ENCODE assay signal across 7 cellular contexts in the genomic region with DNA sequence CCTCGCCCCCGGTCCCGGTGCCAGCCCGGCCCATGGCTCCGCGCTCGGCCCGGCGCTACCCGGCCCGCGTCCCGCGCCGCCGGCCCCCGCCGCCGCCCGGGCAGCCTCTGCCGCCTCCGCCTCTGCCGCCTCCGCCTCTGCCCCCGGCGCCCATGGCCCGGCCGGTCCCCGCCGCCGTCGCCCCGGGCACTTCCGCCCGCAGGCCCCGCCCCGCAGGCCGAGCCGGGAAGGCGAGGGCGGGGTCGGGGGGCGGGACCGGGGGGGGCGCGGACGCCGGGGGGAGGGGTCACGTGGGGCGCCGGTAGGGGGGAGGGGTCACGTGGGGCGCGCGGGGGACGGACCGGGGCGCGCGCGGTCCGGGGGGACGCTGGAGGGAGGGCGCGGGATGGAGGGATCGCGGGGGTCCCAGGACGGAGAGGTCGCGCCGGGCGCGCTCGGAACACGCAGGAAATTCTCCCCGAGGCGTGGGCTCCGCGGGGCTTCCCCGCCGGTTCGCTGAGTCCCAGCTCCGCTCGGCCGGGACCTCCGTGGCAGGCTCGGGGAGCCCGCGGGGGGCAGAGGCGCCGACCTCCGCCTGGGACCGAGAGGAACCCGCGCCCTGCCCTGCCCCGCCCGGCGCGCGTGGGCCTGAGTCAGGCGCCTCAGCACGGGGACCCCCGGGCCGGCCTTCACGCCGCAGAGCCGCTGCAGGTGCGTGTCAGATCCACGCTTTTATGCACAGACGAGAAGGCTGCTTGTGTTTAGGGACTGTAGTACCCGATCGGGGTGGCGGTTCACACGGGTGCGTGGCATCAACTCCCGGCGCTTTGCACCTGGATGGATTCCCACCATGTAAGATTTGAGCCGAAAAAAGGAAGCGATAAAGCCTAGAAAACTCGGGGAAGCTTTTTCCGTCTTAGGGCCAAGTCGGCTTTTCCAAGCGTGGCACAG. TPM values are rescaled to one million over a fixed set of nuclear protein-coding genes. Genes with fewer than 3 reads are reported as not detected.
A peak's percentile ranks its signal among the peaks of the same experiment; 100 is the strongest.
DNase-seq lines count a peak whose midpoint lies in the region; ATAC-seq lines count a peak whose summit lies in the region.

A gene with protein sequence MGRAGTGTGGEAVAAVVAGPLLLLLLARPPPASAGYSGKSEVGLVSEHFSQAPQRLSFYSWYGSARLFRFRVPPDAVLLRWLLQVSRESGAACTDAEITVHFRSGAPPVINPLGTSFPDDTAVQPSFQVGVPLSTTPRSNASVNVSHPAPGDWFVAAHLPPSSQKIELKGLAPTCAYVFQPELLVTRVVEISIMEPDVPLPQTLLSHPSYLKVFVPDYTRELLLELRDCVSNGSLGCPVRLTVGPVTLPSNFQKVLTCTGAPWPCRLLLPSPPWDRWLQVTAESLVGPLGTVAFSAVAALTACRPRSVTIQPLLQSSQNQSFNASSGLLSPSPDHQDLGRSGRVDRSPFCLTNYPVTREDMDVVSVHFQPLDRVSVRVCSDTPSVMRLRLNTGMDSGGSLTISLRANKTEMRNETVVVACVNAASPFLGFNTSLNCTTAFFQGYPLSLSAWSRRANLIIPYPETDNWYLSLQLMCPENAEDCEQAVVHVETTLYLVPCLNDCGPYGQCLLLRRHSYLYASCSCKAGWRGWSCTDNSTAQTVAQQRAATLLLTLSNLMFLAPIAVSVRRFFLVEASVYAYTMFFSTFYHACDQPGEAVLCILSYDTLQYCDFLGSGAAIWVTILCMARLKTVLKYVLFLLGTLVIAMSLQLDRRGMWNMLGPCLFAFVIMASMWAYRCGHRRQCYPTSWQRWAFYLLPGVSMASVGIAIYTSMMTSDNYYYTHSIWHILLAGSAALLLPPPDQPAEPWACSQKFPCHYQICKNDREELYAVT (minus strand): TSS at position 191 of the 930 bp plus-strand sequence. CDS start 157 bp downstream, at position 34.

- H3K9me3 Mint-ChIP-seq in activated T-helper 1 cell treated with anti-CD3 and anti-CD28 coated beads, Interleukin-12 subunit alpha, Interleukin-12 subunit beta, Interleukin-2, Interleukin-4 antibody, amounts not matched to agents 30 ng/mL and 10 ng/mL and 1 ng/mL, durations not matched to agents 14 hours and 24 hours and 36 hours = no peaks in the 10 kb centered on the region
- no peaks in the 10 kb centered on the region for H3K9me3 Mint-ChIP-seq in naive thymus-derived CD4-positive, alpha-beta T cell
- no peaks in the 10 kb centered on the region for H3K9me3 Mint-ChIP-seq in stimulated activated naive CD8-positive, alpha-beta T cell treated with anti-CD3 and anti-CD28 coated beads, Interleukin-15, Interleukin-2, amounts not matched to agents 100 ng/mL and 50 ng/mL, for 24 hours

- DNase-seq in NOMO-1 treated with dmso at 0.1 percent for 144 hours (lab: John Stamatoyannopoulos, UW; ENCODE audit: unreplicated experiment) (peak; percentile 31), fibroblast of gingiva (ENCODE audit: low read depth) (peak; percentile 53)
- peak; percentile 55 for DNase-seq in activated T-helper 1 cell treated with anti-CD3 and anti-CD28 coated beads, Interleukin-12 subunit alpha, Interleukin-12 subunit beta, Interleukin-2, Interleukin-4 antibody, amounts not matched to agents 30 ng/mL and 10 ng/mL and 1 ng/mL, durations not matched to agents 14 hours and 24 hours and 36 hours (ENCODE audit: low spot score)
- DNase-seq in naive thymus-derived CD4-positive, alpha-beta T cell = peak; percentile 36 to 83 (median 51)

- no peaks in the 10 kb centered on the region for H3K36me3 Mint-ChIP-seq in activated T-helper 1 cell treated with anti-CD3 and anti-CD28 coated beads, Interleukin-12 subunit alpha, Interleukin-12 subunit beta, Interleukin-2, Interleukin-4 antibody, amounts not matched to agents 30 ng/mL and 10 ng/mL and 1 ng/mL, durations not matched to agents 14 hours and 24 hours and 36 hours (ENCODE audit: low read depth)
- peaks cover 0 to 3% (median 0%) of the 10 kb centered on the region in 5 donors for H3K36me3 Mint-ChIP-seq in naive thymus-derived CD4-positive, alpha-beta T cell
- no peaks in the 10 kb centered on the region for H3K36me3 Mint-ChIP-seq in stimulated activated naive CD8-positive, alpha-beta T cell treated with anti-CD3 and anti-CD28 coated beads, Interleukin-15, Interleukin-2, amounts not matched to agents 100 ng/mL and 50 ng/mL, for 24 hours (ENCODE audit: low read depth)

- peak within 1 kb of the TSS; percentile 58 for H3K27ac Mint-ChIP-seq in activated T-helper 1 cell treated with anti-CD3 and anti-CD28 coated beads, Interleukin-12 subunit alpha, Interleukin-12 subunit beta, Interleukin-2, Interleukin-4 antibody, amounts not matched to agents 30 ng/mL and 10 ng/mL and 1 ng/mL, durations not matched to agents 14 hours and 24 hours and 36 hours
- peak within 1 kb of the TSS; percentile 58 to 98 (median 90) for H3K27ac Mint-ChIP-seq in naive thymus-derived CD4-positive, alpha-beta T cell
- peak within 1 kb of the TSS; percentile 87 for H3K27ac Mint-ChIP-seq in stimulated activated naive CD8-positive, alpha-beta T cell treated with anti-CD3 and anti-CD28 coated beads, Interleukin-15, Interleukin-2, amounts not matched to agents 100 ng/mL and 50 ng/mL, for 24 hours

- ATAC-seq in GM18502 (IDR thresholded peaks at IDR 0.05; ENCODE audit: poor library complexity, unreplicated experiment) = peak; percentile 64
- peak; percentile 62 for ATAC-seq in HG02642 (IDR thresholded peaks at IDR 0.05; ENCODE audit: poor library complexity, unreplicated experiment)
- peak; percentile 83 for ATAC-seq in naive thymus-derived CD4-positive, alpha-beta T cell

- CTCF ChIA-PET in naive thymus-derived CD4-positive, alpha-beta T cell (lab: Charles Lee) = interaction anchor here (0.7 to 2.3 kb wide), 3 partner anchors 11 to 27 kb away, joined by 3 to 10 read pairs (median 3); a partner anchor contains a TSS

- POLR2A ChIA-PET in naive thymus-derived CD4-positive, alpha-beta T cell (lab: Charles Lee) = interaction anchor here (0.5 to 7.7 kb wide), 10 partner anchors 11 to 1823 kb away, joined by 3 to 120 read pairs (median 4); a partner anchor contains a TSS

- H3K4me3 Mint-ChIP-seq in activated T-helper 1 cell treated with anti-CD3 and anti-CD28 coated beads, Interleukin-12 subunit alpha, Interleukin-12 subunit beta, Interleukin-2, Interleukin-4 antibody, amounts not matched to agents 30 ng/mL and 10 ng/mL and 1 ng/mL, durations not matched to agents 14 hours and 24 hours and 36 hours = peak within 1 kb of the TSS; percentile 82
- peak within 1 kb of the TSS; percentile 85 to 97 (median 90) for H3K4me3 Mint-ChIP-seq in naive thymus-derived CD4-positive, alpha-beta T cell
- peak within 1 kb of the TSS; percentile 83 for H3K4me3 Mint-ChIP-seq in stimulated activated naive CD8-positive, alpha-beta T cell treated with anti-CD3 and anti-CD28 coated beads, Interleukin-15, Interleukin-2, amounts not matched to agents 100 ng/mL and 50 ng/mL, for 24 hours

- H3K27me3 Mint-ChIP-seq in activated T-helper 1 cell treated with anti-CD3 and anti-CD28 coated beads, Interleukin-12 subunit alpha, Interleukin-12 subunit beta, Interleukin-2, Interleukin-4 antibody, amounts not matched to agents 30 ng/mL and 10 ng/mL and 1 ng/mL, durations not matched to agents 14 hours and 24 hours and 36 hours (ENCODE audit: insufficient read depth) = peaks cover 14% of the 10 kb centered on the region
- peaks cover 0 to 11% (median 0%) of the 10 kb centered on the region in 5 donors for H3K27me3 Mint-ChIP-seq in naive thymus-derived CD4-positive, alpha-beta T cell
- H3K27me3 Mint-ChIP-seq in stimulated activated naive CD8-positive, alpha-beta T cell treated with anti-CD3 and anti-CD28 coated beads, Interleukin-15, Interleukin-2, amounts not matched to agents 100 ng/mL and 50 ng/mL, for 24 hours = peaks cover 3% of the 10 kb centered on the region

- peak within 1 kb of the TSS; percentile 79 for H3K4me3 ChIP-seq in naive thymus-derived CD4-positive, alpha-beta T cell (ENCODE audit: low read length)

- peaks cover 18 to 23% of the 10 kb centered on the region in 2 donors for H3K4me1 ChIP-seq in naive thymus-derived CD4-positive, alpha-beta T cell (ENCODE audit: control insufficient read depth in 2 of 2, insufficient read depth in 2 of 2, low read length in 2 of 2)

- H3K36me3 ChIP-seq in naive thymus-derived CD4-positive, alpha-beta T cell (ENCODE audit: control insufficient read depth in 2 of 3, insufficient read depth in 3 of 3, low read length in 3 of 3) = peaks cover 0 to 12% (median under 1%) of the 10 kb centered on the region in 3 experiments

- no peaks in the 10 kb centered on the region for H3K27me3 ChIP-seq in naive thymus-derived CD4-positive, alpha-beta T cell (ENCODE audit: control insufficient read depth in 2 of 2, insufficient read depth in 2 of 2, low read length in 2 of 2)

- intact Hi-C loops in activated T-helper 1 cell treated with anti-CD3 and anti-CD28 coated beads, Interleukin-12 subunit alpha, Interleukin-12 subunit beta, Interleukin-2, Interleukin-4 antibody, amounts not matched to agents 30 ng/mL and 10 ng/mL and 1 ng/mL, durations not matched to agents 14 hours and 24 hours and 36 hours (cut with micrococcal nuclease) = loop anchor here (1.0 to 5.0 kb wide), 6 partner anchors 12 to 255 kb away; a partner anchor contains a TSS
- intact Hi-C loops in naive thymus-derived CD4-positive, alpha-beta T cell (cut with micrococcal nuclease) = loop anchor here (1.0 to 10.0 kb wide), 8 partner anchors 12 to 205 kb away; a partner anchor contains a TSS

- H3K9me3 ChIP-seq in naive thymus-derived CD4-positive, alpha-beta T cell (ENCODE audit: control insufficient read depth in 2 of 3, low read length in 3 of 3) = no peaks in the 10 kb centered on the region

- H3K4me1 Mint-ChIP-seq in activated T-helper 1 cell treated with anti-CD3 and anti-CD28 coated beads, Interleukin-12 subunit alpha, Interleukin-12 subunit beta, Interleukin-2, Interleukin-4 antibody, amounts not matched to agents 30 ng/mL and 10 ng/mL and 1 ng/mL, durations not matched to agents 14 hours and 24 hours and 36 hours (ENCODE audit: low read depth) = peaks cover 7% of the 10 kb centered on the region
- H3K4me1 Mint-ChIP-seq in naive thymus-derived CD4-positive, alpha-beta T cell = peaks cover 7 to 32% (median 21%) of the 10 kb centered on the region in 7 donors
- peaks cover 29% of the 10 kb centered on the region for H3K4me1 Mint-ChIP-seq in stimulated activated naive CD8-positive, alpha-beta T cell treated with anti-CD3 and anti-CD28 coated beads, Interleukin-15, Interleukin-2, amounts not matched to agents 100 ng/mL and 50 ng/mL, for 24 hours (ENCODE audit: low read depth)

- H3K27ac ChIP-seq in naive thymus-derived CD4-positive, alpha-beta T cell (ENCODE audit: low read depth, low read length) = peak within 1 kb of the TSS; percentile 81

RNA-seq across cellular contexts. Expression of the gene that starts here (rescaled TPM):
- total RNA-seq in activated T-helper 1 cell treated with anti-CD3 and anti-CD28 coated beads, Interleukin-12 subunit alpha, Interleukin-12 subunit beta, Interleukin-2, Interleukin-4 antibody, amounts not matched to agents 30 ng/mL and 10 ng/mL and 1 ng/mL, durations not matched to agents 14 hours and 24 hours and 36 hours = 35.7 and 36.3 TPM in 2 replicates
- total RNA-seq in naive thymus-derived CD4-positive, alpha-beta T cell = 100 to 1,000 TPM in 1 of 5 experiments, 10 to 100 TPM in 4; 32.2 to 107 (median 89.4) TPM
- 10 to 100 TPM; 17.0 to 52.4 TPM for polyA plus RNA-seq in naive thymus-derived CD4-positive, alpha-beta T cell

Comparison
In these comparisons a context has a peak if more than half of its experiments do, and no peak if none do; other contexts are left out.
1. Peak in every context shown above with its lines: DNase-seq, ATAC-seq, H3K4me3 ChIP-seq and H3K27ac ChIP-seq.